10 cellular contexts compared by ENCODE assay signal in the genomic region with DNA sequence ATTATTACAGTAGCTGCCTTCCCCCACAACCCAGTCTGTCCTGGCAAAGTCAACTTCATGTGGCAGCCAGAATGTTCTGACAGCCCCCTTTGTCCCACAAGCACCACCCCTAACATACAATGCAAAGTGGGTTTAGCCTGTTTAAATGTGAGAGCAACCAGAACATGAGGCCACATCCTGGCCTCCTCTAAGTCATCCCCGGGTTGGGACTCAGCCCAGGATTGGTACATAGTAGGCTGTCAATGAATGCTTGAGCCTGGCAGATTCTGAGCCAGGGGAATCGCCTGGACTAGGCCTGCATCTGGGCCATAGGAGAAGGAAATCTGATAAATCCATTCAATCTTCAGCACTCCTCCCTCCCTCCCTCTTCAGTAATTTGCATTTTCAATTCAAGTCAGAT. TPM values are rescaled to one million over a fixed set of nuclear protein-coding genes. Genes with fewer than 3 reads are reported as not detected.
DNase-seq lines count a peak whose midpoint lies in the region; ATAC-seq and TF ChIP-seq lines count a peak whose summit lies in the region.
"Had no signal": no experiment of that assay in that cellular context is flagged by ENCODE, and none has a peak within 500 bp of the region (broad histone marks: within the 10 kb centered on the region; RNA-seq: fewer than 3 reads in every experiment).

No MANE protein-coding gene starts in this region.

- peak overlapping the region; percentile 32 for H3K4me2 ChIP-seq in Loucy (ENCODE audit: low read depth, low read length, poor library complexity, severe bottlenecking)

- H3K36me3 ChIP-seq in Loucy (ENCODE audit: insufficient read depth, low read length) = no peaks in the 10 kb centered on the region

- H3K9me3 Mint-ChIP-seq in nephron (no peaks in the 10 kb centered on the region), type B pancreatic cell (no peaks in the 10 kb centered on the region)
- H3K9me3 Mint-ChIP-seq in effector memory CD8-positive, alpha-beta T cell = no peaks in the 10 kb centered on the region
- H3K9me3 Mint-ChIP-seq: naive B cell had no signal

- no peaks in the 10 kb centered on the region for H4K20me1 ChIP-seq in Loucy (ENCODE audit: insufficient read depth, low read length, poor library complexity, severe bottlenecking)

- H3K36me3 Mint-ChIP-seq in nephron (ENCODE audit: low read depth) (no peaks in the 10 kb centered on the region), type B pancreatic cell (no peaks in the 10 kb centered on the region)
- H3K36me3 Mint-ChIP-seq in effector memory CD8-positive, alpha-beta T cell (ENCODE audit: insufficient read depth) = peaks cover 4% of the 10 kb centered on the region
- H3K36me3 Mint-ChIP-seq: naive B cell had no signal

- peaks cover 48% of the 10 kb centered on the region for H3K4me1 ChIP-seq in Loucy (ENCODE audit: insufficient read depth, low read length, poor library complexity, severe bottlenecking)

- no peaks in the 10 kb centered on the region for H3F3A ChIP-seq in Loucy (ENCODE audit: low read depth)

- no peaks in the 10 kb centered on the region for H3K27me3 ChIP-seq in Loucy (ENCODE audit: insufficient read depth, low read length, poor library complexity, severe bottlenecking)

- DNase-seq in EL (peak; percentile 39), astrocyte of the hippocampus (ENCODE audit: low read depth, low spot score) (peak; percentile 42), NCI-H82 (lab: John Stamatoyannopoulos, UW) (no peak), type B pancreatic cell (ENCODE audit: extremely low spot score, unreplicated experiment) (no peak), coronary artery (ENCODE audit: low spot score) (no peak)
- no peak for DNase-seq in effector memory CD8-positive, alpha-beta T cell
- DNase-seq: naive B cell, NCI-H524 treated with DMSO at 0.1 percent for 48 hours had no signal

- H3K27me3 Mint-ChIP-seq in nephron (ENCODE audit: low read depth) = peaks cover 7% of the 10 kb centered on the region
- peaks cover 0 to 16% of the 10 kb centered on the region in 2 donors for H3K27me3 Mint-ChIP-seq in effector memory CD8-positive, alpha-beta T cell
- peaks cover 11% of the 10 kb centered on the region for H3K27me3 Mint-ChIP-seq in type B pancreatic cell

- H3K4me3 Mint-ChIP-seq in nephron = peak overlapping the region in 2 of 3 experiments; percentile 33 to 43
- H3K4me3 Mint-ChIP-seq in effector memory CD8-positive, alpha-beta T cell = no peak overlapping the region
- no peak overlapping the region for H3K4me3 Mint-ChIP-seq in type B pancreatic cell

- 0 out of 2 replicates have a peak, but pooled peaks cover under 1% of the 10 kb centered on the region for H3K79me2 ChIP-seq in Loucy (ENCODE audit: insufficient read depth, low read length)

- no peaks in the 10 kb centered on the region for H3K9me2 ChIP-seq in Loucy (replicated peaks; ENCODE audit: low read depth, low read length)

- ATAC-seq in effector memory CD8-positive, alpha-beta T cell (replicated peaks) = no peak

- H3K4me3 ChIP-seq in Loucy (ENCODE audit: low read length, poor library complexity, severe bottlenecking) (peak overlapping the region; percentile 26), coronary artery (no peak overlapping the region)

- TF ChIP-seq CTCF in Loucy (conservative IDR thresholded peaks at IDR 0.05; ENCODE audit: low read length) (no peak), nephron (IDR thresholded peaks at IDR 0.05; ENCODE audit: unreplicated experiment in 3 of 3) (no peak), type B pancreatic cell (conservative IDR thresholded peaks at IDR 0.05) (no peak), coronary artery (IDR thresholded peaks at IDR 0.05) (no peak)

- peak overlapping the region; percentile 99 to 100 (median 99) for H3K27ac Mint-ChIP-seq in nephron
- H3K27ac Mint-ChIP-seq in effector memory CD8-positive, alpha-beta T cell = peak overlapping the region in 1 of 2 donors; percentile 27
- no peak overlapping the region for H3K27ac Mint-ChIP-seq in type B pancreatic cell
- H3K27ac Mint-ChIP-seq: naive B cell had no signal

- peak overlapping the region in 1 of 2 donors; percentile 44 for H3K27ac ChIP-seq in coronary artery

- H3K4me1 Mint-ChIP-seq in nephron (peaks cover 68% of the 10 kb centered on the region), type B pancreatic cell (ENCODE audit: unreplicated experiment) (peaks cover 33% of the 10 kb centered on the region)
- H3K4me1 Mint-ChIP-seq in effector memory CD8-positive, alpha-beta T cell (ENCODE audit: low read depth in 2 of 2) = peaks cover 14 to 22% of the 10 kb centered on the region in 2 donors

- H3K9ac ChIP-seq in Loucy (ENCODE audit: low read depth, low read length, poor library complexity, severe bottlenecking) = peak overlapping the region; percentile 55

- peak overlapping the region; percentile 1; the same call in 1 of the 2 replicates for H2AFZ ChIP-seq in Loucy (ENCODE audit: low read length)

- H3K9me3 ChIP-seq in Loucy (ENCODE audit: insufficient read depth, low read depth, low read length) = no peaks in the 10 kb centered on the region

RNA-seq across cellular contexts. Expression of gene ITGA3, which starts 4.3 kb away (rescaled TPM):
- total RNA-seq in type B pancreatic cell (ENCODE audit: low replicate concordance) = 20.3 and 27.3 TPM in 2 replicates

RNA-seq across cellular contexts. Expression of gene PDK2, which starts 43.5 kb away (rescaled TPM):
- total RNA-seq in type B pancreatic cell (ENCODE audit: low replicate concordance) = 29.9 and 44.9 TPM in 2 replicates

RNA-seq across cellular contexts. Expression of gene DLX3, which starts 56.6 kb away (rescaled TPM):
- 15.9 and 16.7 TPM in 2 replicates for total RNA-seq in type B pancreatic cell (ENCODE audit: low replicate concordance)

Comparison
In these comparisons a context has a peak if more than half of its experiments do, and no peak if none do; other contexts are left out.
1. DNase-seq: peak in EL (single experiment) and astrocyte of the hippocampus (single experiment); none in effector memory CD8-positive, alpha-beta T cell (0 of 3), NCI-H82 (single experiment), type B pancreatic cell (single experiment) and coronary artery (single experiment).
2. H3K4me3 Mint-ChIP-seq: peak in nephron (2 of 3); none in effector memory CD8-positive, alpha-beta T cell (0 of 2) and type B pancreatic cell (single experiment).